ENCODE assay signal across 13 cellular contexts in the genomic region with DNA sequence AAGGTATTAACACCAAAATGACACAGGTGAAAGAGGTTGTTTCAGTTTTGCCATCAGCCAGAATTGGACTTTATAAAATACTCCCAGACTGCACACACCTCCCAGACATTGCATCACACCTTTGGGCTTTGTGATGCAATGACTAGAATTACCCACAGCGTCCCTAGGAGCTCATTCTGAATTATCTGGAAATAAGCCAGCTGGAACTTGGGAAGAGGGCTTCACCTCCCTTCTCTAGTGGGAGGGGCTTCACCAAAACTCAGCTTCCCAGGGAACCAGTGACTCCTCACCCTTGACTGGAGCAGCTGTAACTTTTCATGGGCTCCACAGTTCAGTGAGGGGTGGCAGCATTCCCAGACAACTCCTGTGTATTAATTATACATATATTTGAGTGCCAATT.
A peak's percentile ranks its signal among the peaks of the same experiment; 100 is the strongest.
DNase-seq lines count a peak whose midpoint lies in the region; ATAC-seq and TF ChIP-seq lines count a peak whose summit lies in the region.
"Had no signal": no experiment of that assay in that cellular context is flagged by ENCODE, and none has a peak within 500 bp of the region (broad histone marks: within the 10 kb centered on the region; RNA-seq: fewer than 3 reads in every experiment).

No MANE protein-coding gene starts in this region.

- WGBS in right cardiac atrium: 31% methylated on average over 1 of the region's 1 CpG

- TF ChIP-seq CTCF in right atrium auricular region (IDR thresholded peaks at IDR 0.05) (no peak), WTC11 (IDR thresholded peaks at IDR 0.05) (no peak), osteocyte (IDR thresholded peaks at IDR 0.05) (no peak)

- peak; percentile 38 for DNase-seq in Right ventricle myocardium superior
- no peak for DNase-seq in right atrium auricular region (ENCODE audit: low spot score)
- DNase-seq in WTC11 (ENCODE audit: low spot score): no peak
- peak; percentile 63 to 74 (median 64) for DNase-seq in right cardiac atrium
- DNase-seq in NCI-H2081 (lab: John Stamatoyannopoulos, UW): no peak
- no peak for DNase-seq in HEK293T (ENCODE audit: extremely low spot score)
- DNase-seq in osteocyte (ENCODE audit: extremely low spot score, unreplicated experiment): no peak
- DNase-seq in activated CD4-positive, alpha-beta T cell treated with anti-CD3 and anti-CD28 coated beads, Interleukin-2, amount 50 U/mL, for 1 hour: no peak
- DNase-seq: activated CD8-positive, alpha-beta T cell treated with anti-CD3 and anti-CD28 coated beads, Interleukin-2, amount 10 ng/mL, durations not matched to agents 7 days and 5 days; esophagus squamous epithelium; pancreas; stimulated activated CD4-positive, alpha-beta T cell treated with anti-CD3 and anti-CD28 coated beads, Interleukin-12 subunit alpha, Interleukin-12 subunit beta, amount 100 ng/mL, for 4 hours; stomach had no signal

- no peaks in the 10 kb centered on the region for H3K36me3 Mint-ChIP-seq in WTC11
- H3K36me3 Mint-ChIP-seq in osteocyte (ENCODE audit: unreplicated experiment): no peaks in the 10 kb centered on the region

- no peaks in the 10 kb centered on the region for H3K36me3 ChIP-seq in right atrium auricular region
- H3K36me3 ChIP-seq: esophagus squamous epithelium, pancreas, stomach had no signal

- H3K4me3 ChIP-seq in right atrium auricular region (no peak overlapping the region), right cardiac atrium (ENCODE audit: low read length) (no peak overlapping the region)
- H3K4me3 ChIP-seq: esophagus squamous epithelium, pancreas, stomach had no signal

- CTCF ChIA-PET in WTC11 (lab: Charles Lee) (interaction anchor here (1.1 to 1.5 kb wide), 2 partner anchors 8 to 26 kb away, joined by 3 to 4 read pairs; no protein-coding TSS in a partner anchor), HEK293T (lab: Yijun Ruan, JAX) (interaction anchor here (0.9 kb wide), 1 partner anchor 25 kb away, joined by 3 read pairs; no protein-coding TSS in a partner anchor)

- ATAC-seq in Right ventricle myocardium superior (ENCODE audit: poor library complexity) (peak; percentile 74), WTC11 (no peak), right cardiac atrium (peak; percentile 84 to 89)
- ATAC-seq: activated CD8-positive, alpha-beta T cell treated with anti-CD3 and anti-CD28 coated beads, Interleukin-2, amount 10 ng/mL, durations not matched to agents 7 days and 5 days had no signal

- H3K27me3 ChIP-seq in right atrium auricular region (no peaks in the 10 kb centered on the region), right cardiac atrium (ENCODE audit: control insufficient read depth, insufficient read depth) (no peaks in the 10 kb centered on the region)
- H3K27me3 ChIP-seq: pancreas had no signal

- H3K4me1 Mint-ChIP-seq in WTC11 (peaks cover 16% of the 10 kb centered on the region), osteocyte (ENCODE audit: unreplicated experiment) (no peaks in the 10 kb centered on the region)

- no peak overlapping the region for H3K27ac Mint-ChIP-seq in WTC11
- no peak overlapping the region for H3K27ac Mint-ChIP-seq in osteocyte (ENCODE audit: unreplicated experiment)
- H3K27ac Mint-ChIP-seq: activated CD8-positive, alpha-beta T cell treated with anti-CD3 and anti-CD28 coated beads, Interleukin-2, amount 10 ng/mL, durations not matched to agents 7 days and 5 days had no signal

- POLR2A ChIA-PET in WTC11 (lab: Charles Lee) (interaction anchor here (1.1 kb wide), 1 partner anchor 16 kb away, joined by 3 read pairs; no protein-coding TSS in a partner anchor), HEK293T (lab: Yijun Ruan, JAX) (interaction anchor here (1.3 kb wide), 1 partner anchor 16 kb away, joined by 3 read pairs; no protein-coding TSS in a partner anchor)

- H3K4me1 ChIP-seq in right atrium auricular region (no peaks in the 10 kb centered on the region), right cardiac atrium (ENCODE audit: control insufficient read depth, insufficient read depth, low read length) (no peaks in the 10 kb centered on the region)
- H3K4me1 ChIP-seq: esophagus squamous epithelium, pancreas, stomach had no signal

- H3K27ac ChIP-seq in right atrium auricular region (no peak overlapping the region), right cardiac atrium (ENCODE audit: low read length) (no peak overlapping the region)
- H3K27ac ChIP-seq: esophagus squamous epithelium, pancreas, stomach had no signal

- no peak overlapping the region for H3K4me3 Mint-ChIP-seq in WTC11
- no peak overlapping the region for H3K4me3 Mint-ChIP-seq in osteocyte (ENCODE audit: unreplicated experiment)
- H3K4me3 Mint-ChIP-seq: activated CD8-positive, alpha-beta T cell treated with anti-CD3 and anti-CD28 coated beads, Interleukin-2, amount 10 ng/mL, durations not matched to agents 7 days and 5 days had no signal

- no peaks in the 10 kb centered on the region for H3K9me3 ChIP-seq in right atrium auricular region
- H3K9me3 ChIP-seq in right cardiac atrium (ENCODE audit: control insufficient read depth, low read length): no peaks in the 10 kb centered on the region
- H3K9me3 ChIP-seq: esophagus squamous epithelium, pancreas, stomach had no signal

- intact Hi-C loops in Right ventricle myocardium superior (cut with DNase I): no loop called here
- intact Hi-C loops in right cardiac atrium (cut with DNase I): no loop called here

- no peaks in the 10 kb centered on the region for H3K9me3 Mint-ChIP-seq in WTC11
- no peaks in the 10 kb centered on the region for H3K9me3 Mint-ChIP-seq in osteocyte (ENCODE audit: unreplicated experiment)

- peaks cover 5% of the 10 kb centered on the region for H3K27me3 Mint-ChIP-seq in WTC11 (ENCODE audit: low read depth)
- peaks cover 57% of the 10 kb centered on the region for H3K27me3 Mint-ChIP-seq in osteocyte (ENCODE audit: unreplicated experiment)

TF ChIP-seq in WTC11, 78 proteins besides CTCF, POLR2A, EP300 and RAD21:
- no peak for TF ChIP-seq NR1H2 (CRISPR knock-in tag; IDR thresholded peaks at IDR 0.05)
- TF ChIP-seq GABPB1 (CRISPR knock-in tag; IDR thresholded peaks at IDR 0.05): peak; percentile 90

TF ChIP-seq in HEK293T, 16 proteins besides CTCF, POLR2A, EP300 and RAD21:
- no peak for TF ChIP-seq FOXM1 (IDR thresholded peaks at IDR 0.05; ENCODE audit: borderline replicate concordance)
- TF ChIP-seq ARNT (IDR thresholded peaks at IDR 0.05): no peak
- TF ChIP-seq, protein P1, sequence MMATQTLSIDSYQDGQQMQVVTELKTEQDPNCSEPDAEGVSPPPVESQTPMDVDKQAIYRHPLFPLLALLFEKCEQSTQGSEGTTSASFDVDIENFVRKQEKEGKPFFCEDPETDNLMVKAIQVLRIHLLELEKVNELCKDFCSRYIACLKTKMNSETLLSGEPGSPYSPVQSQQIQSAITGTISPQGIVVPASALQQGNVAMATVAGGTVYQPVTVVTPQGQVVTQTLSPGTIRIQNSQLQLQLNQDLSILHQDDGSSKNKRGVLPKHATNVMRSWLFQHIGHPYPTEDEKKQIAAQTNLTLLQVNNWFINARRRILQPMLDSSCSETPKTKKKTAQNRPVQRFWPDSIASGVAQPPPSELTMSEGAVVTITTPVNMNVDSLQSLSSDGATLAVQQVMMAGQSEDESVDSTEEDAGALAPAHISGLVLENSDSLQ (IDR thresholded peaks at IDR 0.05): no peak
- no peak for TF ChIP-seq L3MBTL2 (conservative IDR thresholded peaks at IDR 0.05)
- TF ChIP-seq SP1 (IDR thresholded peaks at IDR 0.05): no peak
- no peak for TF ChIP-seq SUZ12 (IDR thresholded peaks at IDR 0.05)
- TF ChIP-seq NFRKB (IDR thresholded peaks at IDR 0.05): no peak
- TF ChIP-seq ELF4 (IDR thresholded peaks at IDR 0.05): no peak
- no peak for TF ChIP-seq FOXA1 (IDR thresholded peaks at IDR 0.05)
- no peak for TF ChIP-seq BHLHE40 (IDR thresholded peaks at IDR 0.05; ENCODE audit: borderline replicate concordance)
- TF ChIP-seq TARDBP (IDR thresholded peaks at IDR 0.05): no peak

Comparison
In these comparisons a context has a peak if more than half of its experiments do, and no peak if none do; other contexts are left out.
1. DNase-seq: peak in Right ventricle myocardium superior (single experiment) and right cardiac atrium (3 of 3); none in right atrium auricular region (single experiment), WTC11 (single experiment), NCI-H2081 (0 of 2), HEK293T (single experiment), osteocyte (single experiment) and activated CD4-positive, alpha-beta T cell treated with anti-CD3 and anti-CD28 coated beads, Interleukin-2, amount 50 U/mL, for 1 hour (single experiment).